In the genomic region with DNA sequence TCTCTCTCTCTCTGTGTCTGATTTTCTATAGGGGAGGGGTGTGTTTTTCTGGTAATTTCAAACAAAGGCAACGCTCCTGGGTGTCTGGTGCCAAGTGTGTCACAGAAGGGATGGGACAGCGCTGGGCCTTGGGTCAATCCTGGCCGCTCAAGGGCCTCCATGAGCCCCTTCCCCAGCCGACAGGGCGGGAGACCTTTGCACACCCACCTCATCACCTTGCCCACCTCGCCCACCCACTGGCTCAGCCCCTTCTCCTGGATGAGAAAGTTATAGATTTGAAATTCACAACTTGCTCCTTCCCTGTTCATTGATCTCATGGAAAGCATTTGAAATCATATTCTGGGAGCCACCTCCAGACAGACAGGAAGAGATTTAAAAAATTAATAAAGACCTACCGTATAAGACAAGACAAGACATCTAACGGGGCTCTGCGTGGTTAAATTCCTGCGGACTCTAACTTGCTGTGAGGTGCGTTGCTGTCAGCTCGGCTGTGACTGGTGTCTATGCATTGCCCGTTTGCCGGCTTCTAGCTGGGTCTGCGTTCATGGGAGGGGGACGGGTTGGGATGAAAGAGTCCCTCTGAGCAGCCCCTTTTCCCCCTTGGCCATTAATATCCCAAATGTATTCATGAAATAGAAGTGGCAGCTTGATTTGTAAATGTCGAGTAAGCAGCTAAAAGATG, we compare ENCODE assay signal across 37 cellular contexts. TPM values are rescaled to one million over a fixed set of nuclear protein-coding genes. Genes with fewer than 3 reads are reported as not detected.
"Had no signal": no experiment of that assay in that cellular context is flagged by ENCODE, and none has a peak within 500 bp of the region (broad histone marks: within the 10 kb centered on the region; RNA-seq: fewer than 3 reads in every experiment).

No MANE protein-coding gene starts in this region.

- H3K36me3 ChIP-seq: adrenal gland, cardiac muscle cell, MG63 had no signal

- DNase-seq: activated B cell treated with CpG ODN at 0.5 μM for 24 hours; activated CD4-positive, alpha-beta memory T cell treated with anti-CD3 and anti-CD28 coated beads for 36 hours; activated CD4-positive, alpha-beta T cell treated with anti-CD3 and anti-CD28 coated beads for 4 hours; activated CD4-positive, alpha-beta T cell treated with anti-CD3 and anti-CD28 coated beads, Interleukin-2, amount 50 U/mL, for 1 hour; activated CD4-positive, CD25-positive, alpha-beta regulatory T cell treated with anti-CD3 and anti-CD28 coated beads, Interleukin-2, amount 50 U/mL, for 72 hours; activated CD8-positive, alpha-beta memory T cell treated with anti-CD3 and anti-CD28 coated beads, Interleukin-2, amount 50 U/mL, for 4 hours; activated gamma-delta T cell treated with Interleukin-2 at 50 U/mL for 16 hours; activated naive CD4-positive, alpha-beta T cell treated with anti-CD3 and anti-CD28 coated beads for 36 hours; activated T-cell treated with anti-CD3 and anti-CD28 coated beads for 4 hours; activated T-cell treated with anti-CD3 and anti-CD28 coated beads, Interleukin-2, amount 50 U/mL, for 4 hours; adrenal gland; anterior cingulate cortex; Kasumi-1; KG1; MG63; NCI-H1048; NCI-H1105 treated with DMSO at 0.1 percent for 48 hours; NCI-H1436; NCI-H1694; NCI-H1930; NCI-H2081 treated with DMSO at 0.1 percent for 48 hours; NCI-H226; NCI-H524 treated with DMSO at 0.1 percent for 48 hours; NK-92 treated with Interleukin-12 subunit alpha and Interleukin-12 subunit beta, amount 100 ng/mL, for 24 hours; PC-9; Right ventricle myocardium superior; SW 1271; T-helper 1 cell; T-helper 2 cell; T-helper 9 cell had no signal

- H3K4me3 ChIP-seq: adrenal gland, cardiac muscle cell, MG63, PC-9 had no signal

- H3K4me1 ChIP-seq: adrenal gland had no signal

- H3K9me3 ChIP-seq: adrenal gland, MG63 had no signal

- H3K27ac ChIP-seq: adrenal gland, cardiac muscle cell, PC-9, RWPE1, VCaP had no signal

- H3K27me3 ChIP-seq: adrenal gland, MG63 had no signal

- ATAC-seq: activated naive CD4-positive, alpha-beta T cell treated with anti-CD3 and anti-CD28 coated beads, Interleukin-2, amount 50 U/mL, for 72 hours had no signal

RNA-seq across cellular contexts. Expression of a gene that starts 27.0 kb away (rescaled TPM):
- total RNA-seq: activated B cell treated with CpG ODN at 0.5 μM for 24 hours; activated CD4-positive, alpha-beta memory T cell treated with anti-CD3 and anti-CD28 coated beads for 36 hours; activated naive CD4-positive, alpha-beta T cell treated with anti-CD3 and anti-CD28 coated beads for 36 hours; activated naive CD4-positive, alpha-beta T cell treated with anti-CD3 and anti-CD28 coated beads, Interleukin-2, amount 50 U/mL, for 72 hours; activated T-cell treated with anti-CD3 and anti-CD28 coated beads, Interleukin-2, amount 50 U/mL, for 4 hours; activated T-helper 1 cell treated with anti-CD3 and anti-CD28 coated beads, Interleukin-12 subunit alpha, Interleukin-12 subunit beta, Interleukin-2, Interleukin-4 antibody, amounts not matched to agents 30 ng/mL and 10 ng/mL and 1 ng/mL, durations not matched to agents 14 hours and 24 hours and 36 hours; NCI-H460; OCI-LY7; PC-9; Right ventricle myocardium superior had no signal
- polyA plus RNA-seq: cardiac muscle cell had no signal
